Comparison of ENCODE assay signal across 14 cellular contexts in genomic region chr7:2201686-2202360, GRCh38.
"Had no signal": no experiment of that assay in that cellular context is flagged by ENCODE, and none has a peak within 500 bp of the region (broad histone marks: within the 10 kb centered on the region; RNA-seq: fewer than 3 reads in every experiment).

No MANE protein-coding gene starts in this region.

- H3K9me3 Mint-ChIP-seq: activated CD4-positive, alpha-beta T cell treated with anti-CD3 and anti-CD28 coated beads, Interleukin-2, amount 10 ng/mL, durations not matched to agents 7 days and 5 days; stimulated activated memory B cell treated with anti-CD40 and anti-IgM and Interleukin-4, amounts not matched to agents 10 μg/mL and 1 μg/mL and 100 μg/mL, for 72 hours; T-helper 1 cell treated with Interleukin-12 subunit alpha and Interleukin-12 subunit beta and Interleukin-4 antibody, amounts not matched to agents 30 μg/mL and 1 μg/mL, for 36 hours had no signal

- H3K36me3 ChIP-seq: pancreas, transverse colon had no signal

- ATAC-seq: foreskin keratinocyte; lower lobe of right lung; pancreas; stimulated activated memory B cell treated with anti-CD40 and anti-IgM and Interleukin-4, amounts not matched to agents 10 μg/mL and 1 μg/mL and 100 μg/mL, for 72 hours had no signal

- H3K9me3 ChIP-seq: lower lobe of right lung, pancreas, transverse colon had no signal

- H3K27me3 ChIP-seq: brain microvascular endothelial cell, foreskin keratinocyte, pancreas, transverse colon had no signal

- H3K27ac ChIP-seq: brain microvascular endothelial cell, foreskin keratinocyte, lower lobe of right lung, pancreas, transverse colon, WERI-Rb-1 had no signal

- H3K4me3 ChIP-seq: lower lobe of right lung, pancreas, transverse colon had no signal

- DNase-seq: activated CD4-positive, alpha-beta T cell treated with anti-CD3 and anti-CD28 coated beads, Interleukin-2, amount 10 ng/mL, durations not matched to agents 7 days and 5 days; activated CD8-positive, alpha-beta memory T cell treated with anti-CD3 and anti-CD28 coated beads for 24 hours; activated naive CD4-positive, alpha-beta T cell treated with Interleukin-2 at 50 U/mL for 16 hours; brain microvascular endothelial cell; effector CD8-positive, alpha-beta T cell; foreskin keratinocyte; glutamatergic neuron; lower lobe of right lung; stimulated activated CD4-positive, alpha-beta T cell treated with anti-CD3 and anti-CD28 coated beads, Interleukin-2, amount 100 ng/mL, for 48 hours; transverse colon; WERI-Rb-1 had no signal

- H3K4me1 ChIP-seq: foreskin keratinocyte, lower lobe of right lung, pancreas had no signal

- H3K4me3 Mint-ChIP-seq: activated CD4-positive, alpha-beta T cell treated with anti-CD3 and anti-CD28 coated beads, Interleukin-2, amount 10 ng/mL, durations not matched to agents 7 days and 5 days; stimulated activated memory B cell treated with anti-CD40 and anti-IgM and Interleukin-4, amounts not matched to agents 10 μg/mL and 1 μg/mL and 100 μg/mL, for 72 hours; T-helper 1 cell treated with Interleukin-12 subunit alpha and Interleukin-12 subunit beta and Interleukin-4 antibody, amounts not matched to agents 30 μg/mL and 1 μg/mL, for 36 hours had no signal

- H3K27ac Mint-ChIP-seq: activated CD4-positive, alpha-beta T cell treated with anti-CD3 and anti-CD28 coated beads, Interleukin-2, amount 10 ng/mL, durations not matched to agents 7 days and 5 days; stimulated activated memory B cell treated with anti-CD40 and anti-IgM and Interleukin-4, amounts not matched to agents 10 μg/mL and 1 μg/mL and 100 μg/mL, for 72 hours; T-helper 1 cell treated with Interleukin-12 subunit alpha and Interleukin-12 subunit beta and Interleukin-4 antibody, amounts not matched to agents 30 μg/mL and 1 μg/mL, for 36 hours had no signal

- H3K4me1 Mint-ChIP-seq: activated CD4-positive, alpha-beta T cell treated with anti-CD3 and anti-CD28 coated beads, Interleukin-2, amount 10 ng/mL, durations not matched to agents 7 days and 5 days had no signal

- H3K27me3 Mint-ChIP-seq: activated CD4-positive, alpha-beta T cell treated with anti-CD3 and anti-CD28 coated beads, Interleukin-2, amount 10 ng/mL, durations not matched to agents 7 days and 5 days; stimulated activated memory B cell treated with anti-CD40 and anti-IgM and Interleukin-4, amounts not matched to agents 10 μg/mL and 1 μg/mL and 100 μg/mL, for 72 hours had no signal
